Comparison of ENCODE assay signal across 19 cellular contexts in the genomic region with DNA sequence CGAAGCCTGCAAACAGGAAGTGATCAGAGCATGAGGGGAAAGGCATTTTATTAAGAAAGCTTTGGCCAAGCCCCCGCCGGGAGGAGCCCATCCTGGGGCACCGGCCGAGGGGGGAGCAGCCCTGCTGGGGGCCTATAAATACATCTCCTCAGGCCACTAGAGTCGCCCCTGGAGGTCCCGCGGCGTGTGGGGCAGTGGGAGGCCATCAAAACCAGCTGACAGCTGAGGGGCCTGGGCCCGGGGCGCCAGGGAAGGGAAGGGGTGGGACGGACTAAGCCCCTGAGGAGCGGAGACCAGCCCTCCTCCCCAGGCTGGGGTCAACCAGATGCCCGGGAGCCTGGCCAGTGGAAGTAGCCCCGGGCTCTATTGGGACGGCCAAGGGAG. TPM values are rescaled to one million over a fixed set of nuclear protein-coding genes. Genes with fewer than 3 reads are reported as not detected.
DNase-seq lines count a peak whose midpoint lies in the region; ATAC-seq and TF ChIP-seq lines count a peak whose summit lies in the region.
"Had no signal": no experiment of that assay in that cellular context is flagged by ENCODE, and none has a peak within 500 bp of the region (broad histone marks: within the 10 kb centered on the region; RNA-seq: fewer than 3 reads in every experiment).

No MANE protein-coding gene starts in this region.

- intact Hi-C loops in lower lobe of right lung (cut with DNase I): no loop called here

- no peak for TF ChIP-seq RAD21 in SK-N-SH (IDR thresholded peaks at IDR 0.05; ENCODE audit: low read length)

- POLR2A ChIA-PET in SK-N-SH (lab: Yijun Ruan, JAX): interaction anchor here (3.1 kb wide), 1 partner anchor 13 kb away, joined by 13 read pairs; the partner anchor contains the start of gene SCARF2

- H3K9me2 ChIP-seq in SK-N-SH: no peaks in the 10 kb centered on the region

- H3K27ac ChIP-seq in SK-N-SH (ENCODE audit: low read depth in 2 of 2, low read length in 1 of 2) (peak overlapping the region; percentile 74 to 95; a peak in 3 of 4 replicates), WERI-Rb-1 (peak overlapping the region; percentile 60), lower lobe of right lung (peak overlapping the region; percentile 36), SJCRH30 (no peak overlapping the region)
- H3K27ac ChIP-seq: 22Rv1 had no signal

- no peak overlapping the region for H3K27ac Mint-ChIP-seq in stimulated activated effector memory CD8-positive, alpha-beta T cell treated with anti-CD3 and anti-CD28 coated beads, Interleukin-12 subunit alpha, Interleukin-12 subunit beta, amount 100 ng/mL, for 72 hours
- H3K27ac Mint-ChIP-seq: activated T-cell treated with anti-CD3 and anti-CD28 coated beads, Interleukin-2, amount 50 U/mL, for 24 hours; CD8-positive, alpha-beta memory T cell; naive thymus-derived CD8-positive, alpha-beta T cell had no signal

- no peak overlapping the region for H3K9ac ChIP-seq in SK-N-SH

- CTCF ChIA-PET in SK-N-SH (lab: Yijun Ruan, JAX): interaction anchor here (0.8 kb wide), 1 partner anchor 72 kb away, joined by 3 read pairs; no protein-coding TSS in a partner anchor

- ATAC-seq in SK-N-SH treated with all-trans-retinoic acid at 6 μM for 48 hours (no peak), lower lobe of right lung (no peak)
- ATAC-seq in stimulated activated effector memory CD8-positive, alpha-beta T cell treated with anti-CD3 and anti-CD28 coated beads, Interleukin-12 subunit alpha, Interleukin-12 subunit beta, amount 100 ng/mL, for 72 hours: no peak

- H3K36me3 Mint-ChIP-seq in stimulated activated effector memory CD8-positive, alpha-beta T cell treated with anti-CD3 and anti-CD28 coated beads, Interleukin-12 subunit alpha, Interleukin-12 subunit beta, amount 100 ng/mL, for 72 hours: peaks cover 5% of the 10 kb centered on the region

- TF ChIP-seq EP300 in SK-N-SH (IDR thresholded peaks at IDR 0.05; ENCODE audit: borderline replicate concordance in 1 of 2, low read depth in 1 of 2, low read length in 1 of 2): no peak

- 80% methylated on average over 1 of the region's 16 CpGs for WGBS in SK-N-SH (ENCODE audit: low lambda C conversion rate)

- in situ Hi-C loops in KBM-7 (cut with MboI; ENCODE audit: low pct_unique_long_range_greater_than_20kb, low sequenced_read_pairs): loop anchor here (25.0 kb wide), 1 partner anchor 338 kb away; the partner anchor contains the start of gene SERPIND1

- H2AFZ ChIP-seq in SK-N-SH (ENCODE audit: low read depth): no peak overlapping the region

- no peaks in the 10 kb centered on the region for H3K79me2 ChIP-seq in SK-N-SH (ENCODE audit: insufficient read depth)

- H3K9me3 Mint-ChIP-seq in stimulated activated effector memory CD8-positive, alpha-beta T cell treated with anti-CD3 and anti-CD28 coated beads, Interleukin-12 subunit alpha, Interleukin-12 subunit beta, amount 100 ng/mL, for 72 hours: no peaks in the 10 kb centered on the region
- H3K9me3 Mint-ChIP-seq: activated T-cell treated with anti-CD3 and anti-CD28 coated beads, Interleukin-2, amount 50 U/mL, for 24 hours; CD8-positive, alpha-beta memory T cell; H9 had no signal

- H3K27me3 ChIP-seq in SK-N-SH (ENCODE audit: insufficient read depth) (no peaks in the 10 kb centered on the region), WERI-Rb-1 (ENCODE audit: insufficient read depth, low read depth, severe bottlenecking) (no peaks in the 10 kb centered on the region), lower lobe of right lung (ENCODE audit: low read depth) (peaks cover 23% of the 10 kb centered on the region), SJCRH30 (no peaks in the 10 kb centered on the region)

- peaks cover 11% of the 10 kb centered on the region for H3K4me1 Mint-ChIP-seq in stimulated activated effector memory CD8-positive, alpha-beta T cell treated with anti-CD3 and anti-CD28 coated beads, Interleukin-12 subunit alpha, Interleukin-12 subunit beta, amount 100 ng/mL, for 72 hours

- peaks cover 40% of the 10 kb centered on the region for H4K20me1 ChIP-seq in SK-N-SH (ENCODE audit: insufficient read depth)

- no peak overlapping the region for H3K4me2 ChIP-seq in SK-N-SH

- peaks cover 11 to 42% of the 10 kb centered on the region in 2 experiments for H3K36me3 ChIP-seq in SK-N-SH (replicated peaks in 1 of 2; ENCODE audit: control insufficient read depth in 1 of 2, insufficient read depth in 2 of 2, low read length in 1 of 2)
- H3K36me3 ChIP-seq in WERI-Rb-1: peaks cover 26% of the 10 kb centered on the region
- H3K36me3 ChIP-seq in lower lobe of right lung: peaks cover 22% of the 10 kb centered on the region
- peaks cover 16% of the 10 kb centered on the region for H3K36me3 ChIP-seq in SJCRH30

- H3K9me3 ChIP-seq in SK-N-SH: no peaks in the 10 kb centered on the region
- H3K9me3 ChIP-seq in WERI-Rb-1 (ENCODE audit: severe bottlenecking): no peaks in the 10 kb centered on the region
- no peaks in the 10 kb centered on the region for H3K9me3 ChIP-seq in lower lobe of right lung
- no peaks in the 10 kb centered on the region for H3K9me3 ChIP-seq in SJCRH30 (replicated peaks)
- H3K9me3 ChIP-seq: suprapubic skin had no signal

- H3K4me3 ChIP-seq in SK-N-SH (ENCODE audit: low read depth in 2 of 2, low read length in 1 of 2) (no peak overlapping the region), WERI-Rb-1 (ENCODE audit: low read depth, low read length) (no peak overlapping the region), lower lobe of right lung (no peak overlapping the region), SJCRH30 (no peak overlapping the region)

- DNase-seq in SK-N-SH: no peak
- DNase-seq in WERI-Rb-1: no peak
- no peak for DNase-seq in lower lobe of right lung
- no peak for DNase-seq in stimulated activated effector memory CD8-positive, alpha-beta T cell treated with anti-CD3 and anti-CD28 coated beads, Interleukin-12 subunit alpha, Interleukin-12 subunit beta, amount 100 ng/mL, for 72 hours (ENCODE audit: low spot score in 2 of 2)
- DNase-seq in RKO (ENCODE audit: low spot score): no peak
- DNase-seq in SJCRH30: no peak
- DNase-seq in KBM-7: no peak
- DNase-seq: activated CD4-positive, CD25-positive, alpha-beta regulatory T cell treated with anti-CD3 and anti-CD28 coated beads, Interleukin-2, amount 50 U/mL, for 72 hours; CD8-positive, alpha-beta memory T cell; DMS153; naive thymus-derived CD8-positive, alpha-beta T cell; NCI-H1694 treated with DMSO at 0.1 percent for 48 hours; RPMI8226; SW 1271 had no signal

- peaks cover 16% of the 10 kb centered on the region for H3F3A ChIP-seq in SK-N-SH (replicated peaks; ENCODE audit: insufficient read depth)

- H3K4me3 Mint-ChIP-seq in stimulated activated effector memory CD8-positive, alpha-beta T cell treated with anti-CD3 and anti-CD28 coated beads, Interleukin-12 subunit alpha, Interleukin-12 subunit beta, amount 100 ng/mL, for 72 hours: peak overlapping the region; percentile 55
- H3K4me3 Mint-ChIP-seq: H9 had no signal

- H3K4me1 ChIP-seq in SK-N-SH (ENCODE audit: control insufficient read depth in 1 of 2, insufficient read depth in 2 of 2, low read depth in 1 of 2, low read length in 1 of 2) (peaks cover 16 to 44% of the 10 kb centered on the region in 2 experiments; a peak in 3 of 4 replicates), lower lobe of right lung (peaks cover 23% of the 10 kb centered on the region), SJCRH30 (no peaks in the 10 kb centered on the region)

- TF ChIP-seq CTCF in SK-N-SH (IDR thresholded peaks at IDR 0.05) (no peak), WERI-Rb-1 (IDR thresholded peaks at IDR 0.05; ENCODE audit: low read depth, low read length) (no peak), lower lobe of right lung (IDR thresholded peaks at IDR 0.05) (no peak)

TF ChIP-seq in SK-N-SH, 30 proteins besides CTCF, POLR2A, EP300 and RAD21 (continues in another document):
- no peak for TF ChIP-seq GATA2 (CRISPR knock-in tag; IDR thresholded peaks at IDR 0.05)
- TF ChIP-seq EZH2phosphoT487 (IDR thresholded peaks at IDR 0.05; ENCODE audit: borderline replicate concordance, low read depth): no peak
- no peak for TF ChIP-seq RXRA (IDR thresholded peaks at IDR 0.05; ENCODE audit: borderline replicate concordance, low read depth)
- no peak for TF ChIP-seq CHD2 (IDR thresholded peaks at IDR 0.05; ENCODE audit: low read length, partially characterized antibody)
- TF ChIP-seq NFIC (IDR thresholded peaks at IDR 0.05; ENCODE audit: borderline replicate concordance): no peak
- no peak for TF ChIP-seq TCF12 (IDR thresholded peaks at IDR 0.05)
- TF ChIP-seq, protein P1, sequence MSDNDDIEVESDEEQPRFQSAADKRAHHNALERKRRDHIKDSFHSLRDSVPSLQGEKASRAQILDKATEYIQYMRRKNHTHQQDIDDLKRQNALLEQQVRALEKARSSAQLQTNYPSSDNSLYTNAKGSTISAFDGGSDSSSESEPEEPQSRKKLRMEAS (IDR thresholded peaks at IDR 0.05; ENCODE audit: low read depth): no peak
- TF ChIP-seq POLR2AphosphoS5 (IDR thresholded peaks at IDR 0.05; ENCODE audit: low read depth, low read length): no peak
- TF ChIP-seq RCOR1 (IDR thresholded peaks at IDR 0.05; ENCODE audit: low read length): no peak

TF ChIP-seq in SK-N-SH treated with all-trans-retinoic acid at 6 μM for 48 hours, 23 proteins besides CTCF, POLR2A, EP300 and RAD21 (continues in another document):
- TF ChIP-seq ZFP3 (CRISPR knock-in tag; IDR thresholded peaks at IDR 0.05): no peak
- no peak for TF ChIP-seq CSDC2 (CRISPR knock-in tag; IDR thresholded peaks at IDR 0.05)
- TF ChIP-seq CSRNP3 (CRISPR knock-in tag; IDR thresholded peaks at IDR 0.05): no peak
- no peak for TF ChIP-seq GLIS3 (CRISPR knock-in tag; IDR thresholded peaks at IDR 0.05)
- TF ChIP-seq ZNF8 (CRISPR knock-in tag; IDR thresholded peaks at IDR 0.05): no peak

RNA-seq across cellular contexts. Expression of gene SCARF2, which starts 13.1 kb away (rescaled TPM):
- polyA plus RNA-seq in SK-N-SH (2012; rRNA removed): 32.1 and 49.0 TPM in 2 replicates
- polyA plus RNA-seq in SK-N-SH (2012; cell fraction: cytosol; rRNA removed): 21.0 and 41.3 TPM in 2 replicates
- polyA plus RNA-seq in SK-N-SH (2012; cell fraction: nucleus; rRNA removed): 91.3 and 138 TPM in 2 replicates
- total RNA-seq in lower lobe of right lung: 12.6 TPM
- 10.6 and 12.9 TPM in 2 replicates for total RNA-seq in SJCRH30 (2014; rRNA removed; shearing (Covaris generic))

RNA-seq across cellular contexts. Expression of gene ZNF74, which starts 30.6 kb away (rescaled TPM):
- 8.0 and 9.9 TPM in 2 replicates for polyA plus RNA-seq in SK-N-SH (2012; rRNA removed)
- 4.5 and 7.5 TPM in 2 replicates for polyA plus RNA-seq in SK-N-SH (2012; cell fraction: cytosol; rRNA removed)
- polyA plus RNA-seq in SK-N-SH (2012; cell fraction: nucleus; rRNA removed): 16.9 and 18.8 TPM in 2 replicates
- 12.3 TPM for total RNA-seq in lower lobe of right lung
- 22.7 and 24.3 TPM in 2 replicates for total RNA-seq in SJCRH30 (2014; rRNA removed; shearing (Covaris generic))
